ENCODE assay signal across 19 cellular contexts in the genomic region with DNA sequence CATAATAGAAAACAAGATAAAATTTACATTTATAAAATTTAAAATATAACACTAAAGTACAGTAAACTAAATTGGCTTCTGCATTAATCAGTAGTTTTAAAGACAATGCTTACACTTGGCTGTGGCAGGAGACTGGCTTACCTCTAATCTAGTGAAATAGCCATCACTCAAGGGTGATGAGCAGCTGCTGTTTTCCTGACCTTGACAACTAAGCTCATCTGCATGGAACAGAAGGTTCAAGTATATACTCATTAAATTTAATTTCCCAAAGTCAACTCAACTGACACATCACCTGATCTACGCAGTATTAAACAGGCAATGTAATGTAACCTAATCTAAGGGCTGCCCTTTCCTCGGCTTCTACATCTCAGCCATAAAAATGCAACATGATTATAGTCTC. TPM values are rescaled to one million over a fixed set of nuclear protein-coding genes. Genes with fewer than 3 reads are reported as not detected.
DNase-seq lines count a peak whose midpoint lies in the region; ATAC-seq and TF ChIP-seq lines count a peak whose summit lies in the region.
"Had no signal": no experiment of that assay in that cellular context is flagged by ENCODE, and none has a peak within 500 bp of the region (broad histone marks: within the 10 kb centered on the region; RNA-seq: fewer than 3 reads in every experiment).

No MANE protein-coding gene starts in this region.

- no peak overlapping the region for H3K27ac ChIP-seq in aorta (ENCODE audit: low read depth in 1 of 2, low read length in 2 of 2)
- H3K27ac ChIP-seq: 22Rv1, SJSA1 had no signal

- H3K4me1 ChIP-seq in aorta (ENCODE audit: control insufficient read depth in 1 of 2, insufficient read depth in 2 of 2, low read length in 2 of 2), result no peaks in the 10 kb centered on the region
- H3K4me1 ChIP-seq: BE2C, SJSA1 had no signal

- H3K27ac Mint-ChIP-seq in activated CD8-positive, alpha-beta T cell treated with anti-CD3 and anti-CD28 coated beads for 36 hours, result no peak overlapping the region
- no peak overlapping the region for H3K27ac Mint-ChIP-seq in natural killer cell

- no peaks in the 10 kb centered on the region for H3K27me3 Mint-ChIP-seq in activated CD8-positive, alpha-beta T cell treated with anti-CD3 and anti-CD28 coated beads for 36 hours
- H3K27me3 Mint-ChIP-seq in natural killer cell (ENCODE audit: low read depth in 2 of 2), result no peaks in the 10 kb centered on the region
- H3K27me3 Mint-ChIP-seq: CD4-positive, alpha-beta memory T cell had no signal

- no peaks in the 10 kb centered on the region for H3K9me3 ChIP-seq in aorta (ENCODE audit: control insufficient read depth, low read length)
- H3K9me3 ChIP-seq: BE2C, SJSA1 had no signal

- no peak overlapping the region for H3K4me3 Mint-ChIP-seq in activated CD8-positive, alpha-beta T cell treated with anti-CD3 and anti-CD28 coated beads for 36 hours
- no peak overlapping the region for H3K4me3 Mint-ChIP-seq in natural killer cell
- H3K4me3 Mint-ChIP-seq: GM23338 had no signal

- no peak overlapping the region for H3K4me3 ChIP-seq in aorta (ENCODE audit: low read length in 2 of 2)
- H3K4me3 ChIP-seq: GM23338, K562, SJSA1 had no signal

- WGBS in aorta, 2 donors, result 45 to 98% methylated on average over 2 of the region's 2 CpGs

- no peaks in the 10 kb centered on the region for H3K9me3 Mint-ChIP-seq in activated CD8-positive, alpha-beta T cell treated with anti-CD3 and anti-CD28 coated beads for 36 hours
- no peaks in the 10 kb centered on the region for H3K9me3 Mint-ChIP-seq in natural killer cell
- H3K9me3 Mint-ChIP-seq: CD4-positive, alpha-beta memory T cell; GM23338 had no signal

- ATAC-seq in left ventricle myocardium superior (peak; percentile 63), aorta (ENCODE audit: low FRiP score) (no peak), natural killer cell (no peak)
- no peak for ATAC-seq in activated CD8-positive, alpha-beta T cell treated with anti-CD3 and anti-CD28 coated beads for 36 hours
- ATAC-seq: HCT116, K562 had no signal

- H3K36me3 Mint-ChIP-seq in activated CD8-positive, alpha-beta T cell treated with anti-CD3 and anti-CD28 coated beads for 36 hours (ENCODE audit: low read depth), result peaks cover 19% of the 10 kb centered on the region
- H3K36me3 Mint-ChIP-seq in natural killer cell, result peaks cover 12% of the 10 kb centered on the region

- POLR2A ChIA-PET in activated CD8-positive, alpha-beta T cell treated with anti-CD3 and anti-CD28 coated beads for 36 hours (lab: Charles Lee), result no interaction called here

- DNase-seq in DMS153 (lab: John Stamatoyannopoulos, UW) (peak; percentile 37), DMS153 treated with DMSO at 0.1 percent for 48 hours (lab: John Stamatoyannopoulos, UW; ENCODE audit: unreplicated experiment) (no peak), left ventricle myocardium superior (no peak), cardiac septum (ENCODE audit: low spot score) (no peak), SHP77 treated with DMSO at 0.1 percent for 48 hours (lab: John Stamatoyannopoulos, UW) (peak; percentile 5), aorta (no peak), natural killer cell (no peak)
- no peak for DNase-seq in activated CD8-positive, alpha-beta T cell treated with anti-CD3 and anti-CD28 coated beads for 36 hours
- DNase-seq: BE2C; Calu3; CD4-positive, alpha-beta memory T cell; GF-D8; NCI-H446; RPMI8226 had no signal

- H3K27me3 ChIP-seq in aorta (ENCODE audit: control insufficient read depth in 1 of 2, insufficient read depth in 2 of 2, low read length in 1 of 2), result no peaks in the 10 kb centered on the region
- H3K27me3 ChIP-seq: BE2C, SJSA1 had no signal

- peaks cover 0 to 3% of the 10 kb centered on the region in 2 donors for H3K36me3 ChIP-seq in aorta (ENCODE audit: control insufficient read depth in 1 of 2, insufficient read depth in 2 of 2, low read length in 1 of 2)
- H3K36me3 ChIP-seq: SJSA1 had no signal

- TF ChIP-seq CTCF in activated CD8-positive, alpha-beta T cell treated with anti-CD3 and anti-CD28 coated beads for 36 hours (IDR thresholded peaks at IDR 0.05), result no peak
- no peak for TF ChIP-seq CTCF in natural killer cell (IDR thresholded peaks at IDR 0.05)

- CTCF ChIA-PET in activated CD8-positive, alpha-beta T cell treated with anti-CD3 and anti-CD28 coated beads for 36 hours (lab: Charles Lee), result interaction anchor here (0.9 kb wide), 1 partner anchor 10 kb away, joined by 3 read pairs; no protein-coding TSS in a partner anchor

- intact Hi-C loops in left ventricle myocardium superior (cut with micrococcal nuclease) (no loop called here), cardiac septum (cut with DNase I) (no loop called here), aorta (cut with DNase I) (no loop called here), natural killer cell (cut with micrococcal nuclease) (no loop called here)
- intact Hi-C loops in activated CD8-positive, alpha-beta T cell treated with anti-CD3 and anti-CD28 coated beads for 36 hours (cut with micrococcal nuclease), result no loop called here

- no peaks in the 10 kb centered on the region for H3K4me1 Mint-ChIP-seq in activated CD8-positive, alpha-beta T cell treated with anti-CD3 and anti-CD28 coated beads for 36 hours (ENCODE audit: low read depth)
- H3K4me1 Mint-ChIP-seq in natural killer cell, result peaks cover 32 to 39% of the 10 kb centered on the region in 2 donors

RNA-seq across cellular contexts. Expression of gene TMX4, which starts 14.5 kb away (rescaled TPM):
- total RNA-seq in left ventricle myocardium superior (120 TPM), cardiac septum (91.1 TPM), aorta (10 to 100 TPM; 54.2 to 56.8 TPM), natural killer cell (10 to 100 TPM; 94.4 to 97.9 (median 94.5) TPM)
- 10 to 100 TPM; 15.8 to 16.9 TPM for polyA plus RNA-seq in aorta
- total RNA-seq in activated CD8-positive, alpha-beta T cell treated with anti-CD3 and anti-CD28 coated beads for 36 hours, result 10 to 100 TPM; 21.2 to 21.8 TPM

Comparison
In these comparisons a context has a peak if more than half of its experiments do, and no peak if none do; other contexts are left out.
1. DNase-seq: peak in DMS153 (single experiment) and SHP77 treated with DMSO at 0.1 percent for 48 hours (single experiment); none in DMS153 treated with DMSO at 0.1 percent for 48 hours (single experiment), left ventricle myocardium superior (single experiment), cardiac septum (single experiment), aorta (0 of 2), activated CD8-positive, alpha-beta T cell treated with anti-CD3 and anti-CD28 coated beads for 36 hours (single experiment) and natural killer cell (single experiment).